Comparison of ENCODE assay signal across 1 cellular context in genomic region chr2:88059979-88060906, GRCh38.
TF ChIP-seq lines count a peak whose summit lies in the region.

No MANE protein-coding gene starts in this region.

TF ChIP-seq in SK-N-SH treated with all-trans-retinoic acid at 6 μM for 48 hours, 23 proteins besides CTCF, POLR2A, EP300 and RAD21 (continued from another document):
- TF ChIP-seq TSHZ2 (CRISPR knock-in tag; IDR thresholded peaks at IDR 0.05) = no peak
- no peak for TF ChIP-seq ARNTL (CRISPR knock-in tag; IDR thresholded peaks at IDR 0.05; ENCODE audit: borderline replicate concordance, low read depth)
- TF ChIP-seq PPARA (CRISPR knock-in tag; IDR thresholded peaks at IDR 0.05; ENCODE audit: borderline replicate concordance) = no peak
- no peak for TF ChIP-seq CREB5 (CRISPR knock-in tag; IDR thresholded peaks at IDR 0.05; ENCODE audit: low read depth)
- no peak for TF ChIP-seq CSDC2 (CRISPR knock-in tag; IDR thresholded peaks at IDR 0.05)
- no peak for TF ChIP-seq OSR1 (CRISPR knock-in tag; IDR thresholded peaks at IDR 0.05)
- no peak for TF ChIP-seq ISL1 (CRISPR knock-in tag; IDR thresholded peaks at IDR 0.05)
- TF ChIP-seq CSRNP3 (CRISPR knock-in tag; IDR thresholded peaks at IDR 0.05) = no peak
- no peak for TF ChIP-seq ZNF8 (CRISPR knock-in tag; IDR thresholded peaks at IDR 0.05)
